In the genomic region with DNA sequence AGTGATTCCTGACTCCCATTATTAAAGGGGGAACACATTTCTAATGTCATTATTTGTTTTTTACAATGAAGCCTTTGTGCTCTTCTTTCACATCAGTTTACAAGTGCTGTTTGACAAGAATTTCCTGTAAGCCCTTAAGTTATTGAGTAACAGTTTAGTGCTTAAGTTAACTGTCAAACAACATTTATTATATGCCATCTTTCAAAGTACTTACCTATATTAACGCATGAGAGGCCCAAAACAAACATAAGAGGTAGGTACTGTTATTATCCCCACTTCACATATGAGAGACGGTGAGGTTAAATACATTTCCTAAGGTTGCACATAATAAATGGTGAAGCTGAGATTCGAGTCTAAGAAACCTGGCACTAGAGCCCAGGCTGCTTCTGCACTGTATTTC, we compare ENCODE assay signal across 12 cellular contexts.
"Had no signal": no experiment of that assay in that cellular context is flagged by ENCODE, and none has a peak within 500 bp of the region (broad histone marks: within the 10 kb centered on the region; RNA-seq: fewer than 3 reads in every experiment).

No MANE protein-coding gene starts in this region.

- H3K27me3 Mint-ChIP-seq: stimulated activated memory B cell treated with anti-CD40 and anti-IgM and Interleukin-4, amounts not matched to agents 10 μg/mL and 1 μg/mL and 100 μg/mL, for 72 hours had no signal

- ATAC-seq: activated CD4-positive, CD25-positive, alpha-beta regulatory T cell treated with anti-CD3 and anti-CD28 coated beads, Interleukin-2, amount 50 U/mL, for 24 hours; stimulated activated memory B cell treated with anti-CD40 and anti-IgM and Interleukin-4, amounts not matched to agents 10 μg/mL and 1 μg/mL and 100 μg/mL, for 72 hours had no signal

- DNase-seq: activated CD4-positive, alpha-beta T cell treated with anti-CD3 and anti-CD28 coated beads, Interleukin-2, amount 50 U/mL, for 1 hour; activated CD8-positive, alpha-beta memory T cell treated with anti-CD3 and anti-CD28 coated beads for 24 hours; activated naive CD4-positive, alpha-beta T cell; erythroblast; stimulated activated CD4-positive, alpha-beta T cell treated with anti-CD3 and anti-CD28 coated beads, Interleukin-2, amount 100 ng/mL, for 48 hours had no signal

- H3K4me3 ChIP-seq: ascending aorta, uterus had no signal

- FAIRE-seq: bronchial epithelial cell, keratinocyte had no signal

- H3K4me1 ChIP-seq: ascending aorta, uterus had no signal

- H3K9me3 ChIP-seq: ascending aorta, uterus had no signal

- H3K4me3 Mint-ChIP-seq: nephron; stimulated activated memory B cell treated with anti-CD40 and anti-IgM and Interleukin-4, amounts not matched to agents 10 μg/mL and 1 μg/mL and 100 μg/mL, for 72 hours had no signal

- H3K36me3 ChIP-seq: ascending aorta, uterus had no signal

- H3K27ac ChIP-seq: ascending aorta had no signal

- H3K27me3 ChIP-seq: ascending aorta, uterus had no signal

- H3K27ac Mint-ChIP-seq: stimulated activated memory B cell treated with anti-CD40 and anti-IgM and Interleukin-4, amounts not matched to agents 10 μg/mL and 1 μg/mL and 100 μg/mL, for 72 hours had no signal

- H3K9me3 Mint-ChIP-seq: stimulated activated memory B cell treated with anti-CD40 and anti-IgM and Interleukin-4, amounts not matched to agents 10 μg/mL and 1 μg/mL and 100 μg/mL, for 72 hours had no signal
